8 cellular contexts compared by ENCODE assay signal in the genomic region with DNA sequence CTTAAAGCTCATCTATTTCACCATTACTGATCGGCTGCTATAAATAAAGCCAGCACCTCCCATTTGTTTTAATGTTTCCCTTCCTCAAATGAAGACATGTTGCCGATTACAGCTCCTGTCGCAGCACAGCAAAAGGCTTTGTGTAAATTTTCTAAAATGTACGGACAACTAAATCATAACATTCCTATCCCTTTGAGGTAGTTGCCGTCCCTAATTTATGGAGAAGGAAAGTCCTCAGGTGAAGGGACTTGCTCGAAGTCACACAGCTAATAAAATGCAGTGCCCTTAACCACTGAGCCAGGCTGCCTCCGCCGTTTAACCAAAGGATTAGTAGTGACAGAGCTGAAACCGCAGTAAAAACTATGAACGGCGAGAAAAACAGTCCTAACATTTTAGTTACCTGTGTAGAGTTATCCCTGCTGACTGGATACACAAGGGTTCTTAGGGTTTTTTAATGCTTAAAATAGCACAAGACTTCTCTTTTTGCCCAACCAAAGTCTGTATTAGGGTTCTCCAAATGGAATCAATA. TPM values are rescaled to one million over a fixed set of nuclear protein-coding genes. Genes with fewer than 3 reads are reported as not detected.
DNase-seq lines count a peak whose midpoint lies in the region; ATAC-seq, FAIRE-seq and TF ChIP-seq lines count a peak whose summit lies in the region.

No MANE protein-coding gene starts in this region.

- H3K4me3 Mint-ChIP-seq in activated T-helper 2 cell treated with anti-CD3 and anti-CD28 coated beads, Interferon-gamma antibody, Interleukin-2, Interleukin-4, amounts not matched to agents 10 μg/mL and 5 μg/mL and 100 μg/mL, durations not matched to agents 14 hours and 24 hours and 36 hours (ENCODE audit: low read depth): peak overlapping the region; percentile 80
- H3K4me3 Mint-ChIP-seq in immature natural killer cell: peak overlapping the region; percentile 88 to 91 (median 91)

- H3K4me2 ChIP-seq in A549: peak overlapping the region; percentile 98
- H3K4me2 ChIP-seq in HCT116 (ENCODE audit: low read length): peak overlapping the region; percentile 82

- CTCF ChIA-PET in A549 (lab: Yijun Ruan, JAX): interaction anchor here (0.7 to 5.9 kb wide), 23 partner anchors 8 to 123 kb away, joined by 3 to 90 read pairs (median 6); partner anchors contain the start of genes CDA and FAM43B
- CTCF ChIA-PET in HCT116 (lab: Charles Lee): interaction anchor here (0.7 to 5.6 kb wide), 17 partner anchors 12 to 561 kb away, joined by 3 to 74 read pairs (median 4); partner anchors contain the start of genes CDA, DDOST and MUL1

- H3K4me3 ChIP-seq in A549 (peak overlapping the region; percentile 100), HCT116 (replicated peaks in 1 of 2; ENCODE audit: low read depth in 1 of 2, low read length in 2 of 2) (peak overlapping the region; percentile 60 to 61), suprapubic skin (peak overlapping the region; percentile 91)

- H3K27ac Mint-ChIP-seq in activated T-helper 2 cell treated with anti-CD3 and anti-CD28 coated beads, Interferon-gamma antibody, Interleukin-2, Interleukin-4, amounts not matched to agents 10 μg/mL and 5 μg/mL and 100 μg/mL, durations not matched to agents 14 hours and 24 hours and 36 hours: peak overlapping the region; percentile 33
- peak overlapping the region; percentile 27 to 84 (median 84) for H3K27ac Mint-ChIP-seq in immature natural killer cell

- ATAC-seq in A549 (peak in 1 of 2 experiments; percentile 14; a peak in 2 of 6 replicates), HCT116 (peak; percentile 25)

- intact Hi-C loops in HCT116 (cut with micrococcal nuclease): loop anchor here (5.0 to 10.0 kb wide), 2 partner anchors 202 to 419 kb away; no protein-coding TSS in a partner anchor
- intact Hi-C loops in activated T-helper 2 cell treated with anti-CD3 and anti-CD28 coated beads, Interferon-gamma antibody, Interleukin-2, Interleukin-4, amounts not matched to agents 10 μg/mL and 5 μg/mL and 100 μg/mL, durations not matched to agents 14 hours and 24 hours and 36 hours (cut with micrococcal nuclease): loop anchor here (5.0 kb wide), 1 partner anchor 127 kb away; the partner anchor contains the start of gene MUL1

- DNase-seq in A549 (ENCODE audit: low read depth in 1 of 2, low spot score in 1 of 2) (no peak), HCT116 (ENCODE audit: low read depth, low spot score) (no peak), immature natural killer cell (no peak), suprapubic skin (ENCODE audit: low spot score in 2 of 2) (no peak), cortex of kidney (lab: John Stamatoyannopoulos, UW) (no peak), GM13977 (ENCODE audit: low spot score) (no peak), DMS53 (lab: John Stamatoyannopoulos, UW) (no peak)
- DNase-seq in activated T-helper 2 cell treated with anti-CD3 and anti-CD28 coated beads, Interferon-gamma antibody, Interleukin-2, Interleukin-4, amounts not matched to agents 10 μg/mL and 5 μg/mL and 100 μg/mL, durations not matched to agents 14 hours and 24 hours and 36 hours (ENCODE audit: low spot score): peak; percentile 13

- H3K27me3 ChIP-seq in HCT116 (ENCODE audit: insufficient read depth, low read length): no peaks in the 10 kb centered on the region
- H3K27me3 ChIP-seq in suprapubic skin: no peaks in the 10 kb centered on the region

- POLR2A ChIA-PET in A549 (lab: Yijun Ruan, JAX): interaction anchor here (0.6 to 1.9 kb wide), 8 partner anchors 13 to 575 kb away, joined by 3 to 8 read pairs (median 3); partner anchors contain the start of genes DDOST and FAM43B
- POLR2A ChIA-PET in HCT116 (lab: Charles Lee): interaction anchor here (0.9 to 2.3 kb wide), 6 partner anchors 12 to 110 kb away, joined by 3 to 10 read pairs (median 5); no protein-coding TSS in a partner anchor

- in situ Hi-C loops in GM13977 (cut with MboI; ENCODE audit: low pct_unique_long_range_greater_than_20kb, low sequenced_read_pairs, unreplicated experiment): loop anchor here (25.0 kb wide), 1 partner anchor 97 kb away; no protein-coding TSS in a partner anchor

- no peak for FAIRE-seq in A549 (lab: Jason Lieb, UNC)

- no peaks in the 10 kb centered on the region for H4K20me1 ChIP-seq in HCT116 (ENCODE audit: insufficient read depth)

- H3K27me3 Mint-ChIP-seq in activated T-helper 2 cell treated with anti-CD3 and anti-CD28 coated beads, Interferon-gamma antibody, Interleukin-2, Interleukin-4, amounts not matched to agents 10 μg/mL and 5 μg/mL and 100 μg/mL, durations not matched to agents 14 hours and 24 hours and 36 hours (ENCODE audit: low read depth): no peaks in the 10 kb centered on the region
- peaks cover 0 to 14% (median 3%) of the 10 kb centered on the region in 3 donors for H3K27me3 Mint-ChIP-seq in immature natural killer cell (ENCODE audit: low read depth in 3 of 3)

- TF ChIP-seq RAD21 in A549 (conservative IDR thresholded peaks at IDR 0.05 in 1 of 2, IDR thresholded peaks at IDR 0.05 in 1 of 2) (no peak), HCT116 (IDR thresholded peaks at IDR 0.05; ENCODE audit: low read depth) (no peak)

- TSS peak; percentile 82 for BruUV-seq in HCT116 (replicated peaks; lab: Mats Ljungman, UMichigan)

- H3K4me1 Mint-ChIP-seq in activated T-helper 2 cell treated with anti-CD3 and anti-CD28 coated beads, Interferon-gamma antibody, Interleukin-2, Interleukin-4, amounts not matched to agents 10 μg/mL and 5 μg/mL and 100 μg/mL, durations not matched to agents 14 hours and 24 hours and 36 hours (ENCODE audit: low read depth): peaks cover 6% of the 10 kb centered on the region
- H3K4me1 Mint-ChIP-seq in immature natural killer cell: peaks cover 16 to 17% of the 10 kb centered on the region in 2 donors

- H3K36me3 Mint-ChIP-seq in activated T-helper 2 cell treated with anti-CD3 and anti-CD28 coated beads, Interferon-gamma antibody, Interleukin-2, Interleukin-4, amounts not matched to agents 10 μg/mL and 5 μg/mL and 100 μg/mL, durations not matched to agents 14 hours and 24 hours and 36 hours (ENCODE audit: low read depth): no peaks in the 10 kb centered on the region
- peaks cover 0 to 12% (median 3%) of the 10 kb centered on the region in 3 donors for H3K36me3 Mint-ChIP-seq in immature natural killer cell

- H3K9me3 ChIP-seq in A549 (no peaks in the 10 kb centered on the region), HCT116 (ENCODE audit: control insufficient read depth in 1 of 2, insufficient read depth in 1 of 2, low read depth in 1 of 2, low read length in 2 of 2) (no peaks in the 10 kb centered on the region; a peak in 1 of 4 replicates), suprapubic skin (no peaks in the 10 kb centered on the region)

- 26% methylated on average over 11 of the region's 11 CpGs for WGBS in A549 (ENCODE audit: missing lambda C conversion rate)
- WGBS in suprapubic skin: 2% methylated on average over 11 of the region's 11 CpGs

- no peaks in the 10 kb centered on the region for H3K36me3 ChIP-seq in HCT116 (ENCODE audit: control insufficient read depth in 1 of 2, insufficient read depth in 2 of 2, low read length in 2 of 2)
- peaks cover 20% of the 10 kb centered on the region for H3K36me3 ChIP-seq in suprapubic skin

- no peaks in the 10 kb centered on the region for H3K9me3 Mint-ChIP-seq in activated T-helper 2 cell treated with anti-CD3 and anti-CD28 coated beads, Interferon-gamma antibody, Interleukin-2, Interleukin-4, amounts not matched to agents 10 μg/mL and 5 μg/mL and 100 μg/mL, durations not matched to agents 14 hours and 24 hours and 36 hours
- H3K9me3 Mint-ChIP-seq in immature natural killer cell: no peaks in the 10 kb centered on the region

- no peak for TF ChIP-seq CTCF in A549 (IDR thresholded peaks at IDR 0.05)
- no peak for TF ChIP-seq CTCF in HCT116 (IDR thresholded peaks at IDR 0.05 in 2 of 3, conservative IDR thresholded peaks at IDR 0.05 in 1 of 3; ENCODE audit: borderline replicate concordance in 1 of 3, insufficient read depth in 1 of 3, low read depth in 2 of 3, low read length in 2 of 3)
- TF ChIP-seq CTCF in suprapubic skin (IDR thresholded peaks at IDR 0.05): no peak
- no peak for TF ChIP-seq CTCF in GM13977 (IDR thresholded peaks at IDR 0.05; ENCODE audit: extremely low read depth, insufficient read depth, missing control alignments)

- RAD21 ChIA-PET in HCT116 (lab: Charles Lee; ENCODE audit: low non-redundant PET in 1 of 2, low total read pairs in 2 of 2, uncharacterized antibody in 2 of 2, unreplicated experiment in 2 of 2): interaction anchor here (0.6 to 2.9 kb wide), 6 partner anchors 20 to 111 kb away, joined by 3 to 23 read pairs (median 4); no protein-coding TSS in a partner anchor

- TF ChIP-seq EP300 in A549 (IDR thresholded peaks at IDR 0.05): no peak
- TF ChIP-seq EP300 in suprapubic skin (IDR thresholded peaks at IDR 0.05): no peak

- H3K9me2 ChIP-seq in HCT116 (ENCODE audit: insufficient read depth): no peaks in the 10 kb centered on the region

- no peaks in the 10 kb centered on the region for H3K79me2 ChIP-seq in HCT116 (ENCODE audit: insufficient read depth, low read length)

- TF ChIP-seq POLR2A in A549 (IDR thresholded peaks at IDR 0.05; ENCODE audit: low read length) (no peak), HCT116 (IDR thresholded peaks at IDR 0.05; ENCODE audit: borderline replicate concordance, extremely low read depth, insufficient read depth, insufficient read length) (no peak), suprapubic skin (IDR thresholded peaks at IDR 0.05) (no peak)

- peak overlapping the region; percentile 92 for H3K27ac ChIP-seq in A549
- H3K27ac ChIP-seq in HCT116 (ENCODE audit: low read depth, low read length): peak overlapping the region; percentile 42
- H3K27ac ChIP-seq in suprapubic skin: peak overlapping the region; percentile 95

- peak overlapping the region; percentile 89 for H2AFZ ChIP-seq in HCT116 (ENCODE audit: low read depth, low read length, poor library complexity, severe bottlenecking)

- peak overlapping the region; percentile 54 for H3K9ac ChIP-seq in HCT116 (ENCODE audit: low read length)

- peaks cover 18% of the 10 kb centered on the region for H3K4me1 ChIP-seq in A549
- peaks cover 8 to 22% of the 10 kb centered on the region in 2 experiments for H3K4me1 ChIP-seq in HCT116 (ENCODE audit: control insufficient read depth in 1 of 2, insufficient read depth in 2 of 2, low read length in 2 of 2)
- peaks cover 14% of the 10 kb centered on the region for H3K4me1 ChIP-seq in suprapubic skin

RNA-seq across cellular contexts. Expression of gene PINK1, which starts 0.9 kb away (rescaled TPM):
- polyA plus RNA-seq in A549 (2011; rRNA removed) (18.9 and 19.9 TPM in 2 replicates), A549 (2017; fragmentation: RNase III; extraction: RNeasy Plus Mini Kit Qiagen cat#74134 plus additional on column Dnase treatment) (41.5 to 53.3 TPM (median 51.4 TPM) in 3 replicates), immature natural killer cell (10 to 100 TPM; 25.5 to 40.5 (median 34.4) TPM)
- 24.1 and 29.5 TPM in 2 replicates for polyA plus RNA-seq in A549 (2012; cell fraction: cytosol; rRNA removed)
- polyA plus RNA-seq in A549 (2012; cell fraction: nucleus; rRNA removed): 21.1 and 21.3 TPM in 2 replicates
- 8.2 and 9.6 TPM in 2 replicates for polyA minus RNA-seq in A549 (2011; rRNA and poly(A)+ RNA removed)
- total RNA-seq in HCT116 (2021; ENCODE audit: unreplicated experiment) (29.4 TPM), suprapubic skin (100 to 1,000 TPM in 2 of 4 donors, 10 to 100 TPM in 2; 91.9 to 116 (median 98.0) TPM)
- polyA plus RNA-seq in HCT116 (2012): 36.5 and 44.2 TPM in 2 replicates
- total RNA-seq in activated T-helper 2 cell treated with anti-CD3 and anti-CD28 coated beads, Interferon-gamma antibody, Interleukin-2, Interleukin-4, amounts not matched to agents 10 μg/mL and 5 μg/mL and 100 μg/mL, durations not matched to agents 14 hours and 24 hours and 36 hours: 3.8 and 4.7 TPM in 2 replicates

RNA-seq across cellular contexts. Expression of gene DDOST, which starts 27.0 kb away (rescaled TPM):
- polyA plus RNA-seq in A549 (2011; rRNA removed) (231 and 258 TPM in 2 replicates), A549 (2017; fragmentation: RNase III; extraction: RNeasy Plus Mini Kit Qiagen cat#74134 plus additional on column Dnase treatment) (154 to 158 TPM (median 156 TPM) in 3 replicates), immature natural killer cell (100 to 1,000 TPM; 365 to 518 (median 376) TPM)
- 172 and 229 TPM in 2 replicates for polyA plus RNA-seq in A549 (2012; cell fraction: cytosol; rRNA removed)
- polyA plus RNA-seq in A549 (2012; cell fraction: nucleus; rRNA removed): 154 and 173 TPM in 2 replicates
- 135 and 176 TPM in 2 replicates for polyA minus RNA-seq in A549 (2011; rRNA and poly(A)+ RNA removed)
- total RNA-seq in HCT116 (2021; ENCODE audit: unreplicated experiment) (387 TPM), suprapubic skin (100 to 1,000 TPM in 3 of 4 donors, 10 to 100 TPM in 1; 75.9 to 143 (median 125) TPM)
- polyA plus RNA-seq in HCT116 (2012): 439 and 445 TPM in 2 replicates
- 184 and 186 TPM in 2 replicates for total RNA-seq in activated T-helper 2 cell treated with anti-CD3 and anti-CD28 coated beads, Interferon-gamma antibody, Interleukin-2, Interleukin-4, amounts not matched to agents 10 μg/mL and 5 μg/mL and 100 μg/mL, durations not matched to agents 14 hours and 24 hours and 36 hours

RNA-seq across cellular contexts. Expression of gene CDA, which starts 45.2 kb away (rescaled TPM):
- polyA plus RNA-seq in A549 (2011; rRNA removed): 11.2 and 12.2 TPM in 2 replicates
- 24.0 and 25.0 TPM in 2 replicates for polyA plus RNA-seq in A549 (2012; cell fraction: cytosol; rRNA removed)
- 15.2 and 17.4 TPM in 2 replicates for polyA plus RNA-seq in A549 (2012; cell fraction: nucleus; rRNA removed)
- 35.6 to 48.7 TPM (median 44.6 TPM) in 3 replicates for polyA plus RNA-seq in A549 (2017; fragmentation: RNase III; extraction: RNeasy Plus Mini Kit Qiagen cat#74134 plus additional on column Dnase treatment)
- 18.8 and 24.3 TPM in 2 replicates for polyA minus RNA-seq in A549 (2011; rRNA and poly(A)+ RNA removed)
- 28.6 TPM for total RNA-seq in HCT116 (2021; ENCODE audit: unreplicated experiment)
- polyA plus RNA-seq in HCT116 (2012): 65.7 and 68.1 TPM in 2 replicates
- not detected in 2 replicates for total RNA-seq in activated T-helper 2 cell treated with anti-CD3 and anti-CD28 coated beads, Interferon-gamma antibody, Interleukin-2, Interleukin-4, amounts not matched to agents 10 μg/mL and 5 μg/mL and 100 μg/mL, durations not matched to agents 14 hours and 24 hours and 36 hours
- polyA plus RNA-seq in immature natural killer cell: under 1 TPM in 1 of 3 donors, not detected in 2; 0.30 TPM
- 10 to 100 TPM; 13.1 to 24.2 (median 15.7) TPM for total RNA-seq in suprapubic skin

Comparison
In these comparisons a context has a peak if more than half of its experiments do, and no peak if none do; other contexts are left out.
1. H3K27ac ChIP-seq: peak in every context shown above with its lines; median percentile 95 in suprapubic skin; 92 in A549; 42 in HCT116.
2. RNA of gene CDA, which starts 45.2 kb away (total RNA-seq): 28.6 TPM in HCT116 (single experiment) and 13.1 to 24.2 TPM in suprapubic skin; not detected in activated T-helper 2 cell treated with anti-CD3 and anti-CD28 coated beads, Interferon-gamma antibody, Interleukin-2, Interleukin-4, amounts not matched to agents 10 μg/mL and 5 μg/mL and 100 μg/mL, durations not matched to agents 14 hours and 24 hours and 36 hours; every median in the first group is over 10 times any median in the second.
3. Peak in every context shown above with its lines, with median percentiles within 50 percentile points of each other: H3K4me3 ChIP-seq.